ENCODE assay signal across 8 cellular contexts in the genomic region with DNA sequence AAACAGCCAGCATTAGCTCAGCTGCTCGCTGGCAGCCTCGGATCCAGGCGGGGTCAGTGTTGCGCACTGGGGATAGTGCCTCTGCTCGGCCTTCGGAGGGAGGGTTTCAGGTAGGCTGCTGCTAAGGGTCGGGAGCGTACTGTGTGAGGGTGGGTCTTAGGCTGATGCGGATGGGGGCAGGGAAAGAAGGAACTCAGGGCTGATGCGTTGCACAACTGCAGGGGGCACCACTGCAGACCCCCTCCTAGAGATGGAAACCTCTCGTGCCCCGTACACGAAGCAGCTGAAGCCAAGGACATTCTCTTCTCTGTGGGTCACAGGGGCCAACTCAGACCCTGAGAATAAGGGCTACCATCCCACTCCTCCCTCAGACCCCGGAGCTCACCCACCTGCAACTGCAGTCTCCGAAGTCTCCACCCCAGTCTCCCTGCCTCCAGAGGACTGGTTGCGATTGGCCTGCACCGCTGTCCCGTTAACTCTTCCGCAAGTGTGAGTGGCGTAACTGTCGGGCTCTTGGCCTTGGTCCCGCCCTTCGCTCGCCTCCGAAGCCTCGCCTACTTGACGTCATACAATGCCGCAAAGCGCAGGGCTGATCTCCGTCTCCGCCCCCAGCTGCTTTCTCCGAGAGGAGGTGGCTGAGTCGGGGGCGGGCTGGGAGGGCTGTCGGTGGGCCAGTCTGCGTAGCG.
DNase-seq lines count a peak whose midpoint lies in the region; ATAC-seq and TF ChIP-seq lines count a peak whose summit lies in the region.

A gene with protein sequence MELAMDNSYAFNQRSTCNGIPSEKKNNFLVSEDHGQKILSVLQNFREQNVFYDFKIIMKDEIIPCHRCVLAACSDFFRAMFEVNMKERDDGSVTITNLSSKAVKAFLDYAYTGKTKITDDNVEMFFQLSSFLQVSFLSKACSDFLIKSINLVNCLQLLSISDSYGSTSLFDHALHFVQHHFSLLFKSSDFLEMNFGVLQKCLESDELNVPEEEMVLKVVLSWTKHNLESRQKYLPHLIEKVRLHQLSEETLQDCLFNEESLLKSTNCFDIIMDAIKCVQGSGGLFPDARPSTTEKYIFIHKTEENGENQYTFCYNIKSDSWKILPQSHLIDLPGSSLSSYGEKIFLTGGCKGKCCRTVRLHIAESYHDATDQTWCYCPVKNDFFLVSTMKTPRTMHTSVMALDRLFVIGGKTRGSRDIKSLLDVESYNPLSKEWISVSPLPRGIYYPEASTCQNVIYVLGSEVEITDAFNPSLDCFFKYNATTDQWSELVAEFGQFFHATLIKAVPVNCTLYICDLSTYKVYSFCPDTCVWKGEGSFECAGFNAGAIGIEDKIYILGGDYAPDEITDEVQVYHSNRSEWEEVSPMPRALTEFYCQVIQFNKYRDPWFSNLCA (minus strand): TSS at position 425 of the 686 bp plus-strand sequence. CDS start 18,250 bp downstream, outside the sequence.

- DNase-seq in Ammon's horn (ENCODE audit: low spot score) (peak; percentile 100), NCI-H446 treated with DMSO at 0.1 percent for 48 hours (lab: John Stamatoyannopoulos, UW) (peak; percentile 99), cerebellar nuclear complex (lab: John Stamatoyannopoulos, UW) (peak; percentile 99 to 100), islet precursor cell (peak; percentile 100)
- peak; percentile 96 for DNase-seq in activated CD4-positive, CD25-positive, alpha-beta regulatory T cell treated with anti-CD3 and anti-CD28 coated beads, Interleukin-2, amount 50 U/mL, for 72 hours
- peak; percentile 96 for DNase-seq in stimulated activated CD4-positive, alpha-beta T cell treated with anti-CD3 and anti-CD28 coated beads, Interleukin-12 subunit alpha, Interleukin-12 subunit beta, amount 100 ng/mL, for 4 hours

- ATAC-seq in HG03432 (IDR thresholded peaks at IDR 0.05; ENCODE audit: unreplicated experiment), result peak; percentile 95

- TF ChIP-seq POLR2A in GM19193 (IDR thresholded peaks at IDR 0.05; ENCODE audit: extremely low read depth, insufficient read depth, insufficient read length), result peak; percentile 51

Comparison
In these comparisons a context has a peak if more than half of its experiments do, and no peak if none do; other contexts are left out.
1. Peak in every context shown above with its lines: DNase-seq and ATAC-seq.